In genomic region chr22:20783844-20784723, GRCh38 we compare ENCODE assay signal across 8 cellular contexts.
DNase-seq lines count a peak whose midpoint lies in the region; ATAC-seq and TF ChIP-seq lines count a peak whose summit lies in the region.

No MANE protein-coding gene starts in this region.

- in situ Hi-C loops in brain microvascular endothelial cell (cut with HindIII; ENCODE audit: low pct_ligation_motif_present, low sequenced_read_pairs), result no loop called here

- TF ChIP-seq CTCF in KMS-11 (conservative IDR thresholded peaks at IDR 0.05; ENCODE audit: low read depth, low read length) (peak; percentile 76), brain microvascular endothelial cell (IDR thresholded peaks at IDR 0.05; ENCODE audit: low read depth, low read length, missing control alignments) (peak; percentile 85)

- no peak overlapping the region for H3K4me3 ChIP-seq in KMS-11 (IDR thresholded peaks at IDR 0.05; ENCODE audit: insufficient read depth, low read depth, low read length)
- no peak overlapping the region for H3K4me3 ChIP-seq in brain microvascular endothelial cell (ENCODE audit: low read depth, low read length)

- no peak for ATAC-seq in GM21423 (IDR thresholded peaks at IDR 0.05; ENCODE audit: unreplicated experiment)

- no peaks in the 10 kb centered on the region; the same call in 1 of the 2 replicates for H4K20me1 ChIP-seq in KMS-11 (ENCODE audit: insufficient read depth)

- H3K4me2 ChIP-seq in KMS-11, result no peak overlapping the region

- H3K27me3 ChIP-seq in KMS-11 (ENCODE audit: insufficient read depth, low read depth) (no peaks in the 10 kb centered on the region), brain microvascular endothelial cell (replicated peaks) (no peaks in the 10 kb centered on the region)

- H3K36me3 ChIP-seq in KMS-11 (ENCODE audit: insufficient read depth) (no peaks in the 10 kb centered on the region), brain microvascular endothelial cell (replicated peaks) (peaks cover 31% of the 10 kb centered on the region)

- no peaks in the 10 kb centered on the region for H3K79me2 ChIP-seq in KMS-11 (ENCODE audit: insufficient read depth, low read depth)

- no peak overlapping the region for H2AFZ ChIP-seq in KMS-11 (ENCODE audit: low read depth)

- H3K4me1 ChIP-seq in KMS-11 (ENCODE audit: low read depth, poor library complexity, severe bottlenecking), result peaks cover 3% of the 10 kb centered on the region

- no peak overlapping the region for H3K9ac ChIP-seq in KMS-11

- DNase-seq in NCI-H2107 treated with DMSO at 0.1 percent for 48 hours (lab: John Stamatoyannopoulos, UW; ENCODE audit: unreplicated experiment) (peak; percentile 14), NCI-H2107 (lab: John Stamatoyannopoulos, UW) (no peak), SKM-1 treated with dmso at 0.1 percent for 144 hours (lab: John Stamatoyannopoulos, UW; ENCODE audit: unreplicated experiment) (peak; percentile 44), brain microvascular endothelial cell (peak; percentile 81), kidney glomerular epithelial cell (lab: John Stamatoyannopoulos, UW) (peak; percentile 21)
- DNase-seq in stimulated activated CD4-positive, alpha-beta T cell treated with anti-CD3 and anti-CD28 coated beads, TNF-alpha, amount 100 ng/mL, for 24 hours (ENCODE audit: low read depth in 3 of 3), result peak; percentile 6 to 18 (median 13)

- H3K27ac ChIP-seq in KMS-11, result no peak overlapping the region
- peak overlapping the region; percentile 79 for H3K27ac ChIP-seq in brain microvascular endothelial cell
